In genomic region chr13:47188802-47189201, GRCh38 we compare ENCODE assay signal across 24 cellular contexts.
DNase-seq lines count a peak whose midpoint lies in the region; ATAC-seq and TF ChIP-seq lines count a peak whose summit lies in the region.
"Had no signal": no experiment of that assay in that cellular context is flagged by ENCODE, and none has a peak within 500 bp of the region (broad histone marks: within the 10 kb centered on the region; RNA-seq: fewer than 3 reads in every experiment).

No MANE protein-coding gene starts in this region.

- H3K4me3 ChIP-seq in BJ (ENCODE audit: low read depth, low read length) (no peak overlapping the region), cardiac fibroblast (replicated peaks in 1 of 2; ENCODE audit: low read depth in 2 of 2, low read length in 2 of 2) (no peak overlapping the region), left lung (no peak overlapping the region), dorsolateral prefrontal cortex (no peak overlapping the region)
- H3K4me3 ChIP-seq: esophagus squamous epithelium, HAP-1, skin epidermis, thyroid gland had no signal

- TF ChIP-seq CTCF in BJ (IDR thresholded peaks at IDR 0.05; ENCODE audit: insufficient read depth, low read depth, low read length) = no peak
- TF ChIP-seq CTCF in cardiac fibroblast (IDR thresholded peaks at IDR 0.05; ENCODE audit: low read depth, low read length) = no peak
- no peak for TF ChIP-seq CTCF in left lung (IDR thresholded peaks at IDR 0.05)
- TF ChIP-seq CTCF in dorsolateral prefrontal cortex (IDR thresholded peaks at IDR 0.05 in 54 of 56, conservative IDR thresholded peaks at IDR 0.05 in 2 of 56; ENCODE audit: low read depth in 1 of 56, partially characterized antibody in 56 of 56) = no peak

- POLR2A ChIA-PET in BJ (lab: Charles Lee) = no interaction called here

- H3K27ac ChIP-seq in left lung (no peak overlapping the region), dorsolateral prefrontal cortex (no peak overlapping the region)
- H3K27ac ChIP-seq: C4-2B, esophagus squamous epithelium, skin epidermis, thyroid gland had no signal

- H3K36me3 ChIP-seq in BJ (ENCODE audit: control insufficient read depth, insufficient read depth, low read length) = no peaks in the 10 kb centered on the region
- no peaks in the 10 kb centered on the region for H3K36me3 ChIP-seq in left lung
- H3K36me3 ChIP-seq: esophagus squamous epithelium, HAP-1, thyroid gland had no signal

- H3K4me1 ChIP-seq in left lung = no peaks in the 10 kb centered on the region
- H3K4me1 ChIP-seq: esophagus squamous epithelium, HAP-1, thyroid gland had no signal

- DNase-seq in BJ (ENCODE audit: low read depth) (peak; percentile 39), HT1080 (ENCODE audit: low read depth) (peak; percentile 60), cardiac fibroblast (ENCODE audit: low read depth in 2 of 2) (peak; percentile 67 to 87), left lung (no peak), SHP77 (lab: John Stamatoyannopoulos, UW) (no peak), GM19238 (ENCODE audit: insufficient read length, low spot score) (no peak), dorsolateral prefrontal cortex (no peak)
- DNase-seq: activated CD8-positive, alpha-beta T cell treated with anti-CD3 and anti-CD28 coated beads, Interleukin-2, amount 10 ng/mL, durations not matched to agents 7 days and 5 days; activated naive CD8-positive, alpha-beta T cell treated with anti-CD3 and anti-CD28 coated beads, Interleukin-2, amount 10 ng/mL, durations not matched to agents 7 days and 5 days; activated T-cell treated with anti-CD3 and anti-CD28 coated beads, Interleukin-2, amount 50 U/mL, for 72 hours; DMS153; esophagus squamous epithelium; NCI-H1694 treated with DMSO at 0.1 percent for 48 hours; NCI-H345; stimulated activated CD4-positive, alpha-beta T cell treated with anti-CD3 and anti-CD28 coated beads, Interleukin-4, amount 100 ng/mL, for 24 hours; stimulated activated CD8-positive, alpha-beta memory T cell treated with anti-CD3 and anti-CD28 coated beads, Interleukin-4, amount 100 ng/mL, for 48 hours; T-helper 1 cell; thyroid gland had no signal

- intact Hi-C loops in left lung (cut with DNase I) (no loop called here), dorsolateral prefrontal cortex (cut with DNase I) (no loop called here)

- ATAC-seq in left lung (peak; percentile 53), GM19351 (IDR thresholded peaks at IDR 0.05; ENCODE audit: unreplicated experiment) (no peak)
- ATAC-seq: activated CD8-positive, alpha-beta T cell treated with anti-CD3 and anti-CD28 coated beads, Interleukin-2, amount 10 ng/mL, durations not matched to agents 7 days and 5 days; activated T-cell treated with anti-CD3 and anti-CD28 coated beads, Interleukin-2, amount 50 U/mL, for 72 hours; left lobe of liver; WTC11 had no signal

- H3K9me3 ChIP-seq in left lung = no peaks in the 10 kb centered on the region
- H3K9me3 ChIP-seq: esophagus squamous epithelium, thyroid gland had no signal

- H3K27me3 ChIP-seq in BJ (ENCODE audit: control insufficient read depth, insufficient read depth, low read length) (no peaks in the 10 kb centered on the region), left lung (no peaks in the 10 kb centered on the region), dorsolateral prefrontal cortex (no peaks in the 10 kb centered on the region)
- H3K27me3 ChIP-seq: esophagus squamous epithelium, thyroid gland had no signal

- CTCF ChIA-PET in BJ (lab: Yijun Ruan, JAX) = interaction anchor here (1.1 kb wide), 1 partner anchor 15 kb away, joined by 3 read pairs; no protein-coding TSS in a partner anchor

Comparison
In these comparisons a context has a peak if more than half of its experiments do, and no peak if none do; other contexts are left out.
1. DNase-seq: peak in BJ (single experiment), HT1080 (single experiment) and cardiac fibroblast (2 of 2); none in left lung (0 of 2), SHP77 (0 of 2), GM19238 (single experiment) and dorsolateral prefrontal cortex (0 of 10).